ENCODE assay signal across 23 cellular contexts in genomic region chr4:185285632-185286393, GRCh38.
A peak's percentile ranks its signal among the peaks of the same experiment; 100 is the strongest.
DNase-seq lines count a peak whose midpoint lies in the region; ATAC-seq, FAIRE-seq and TF ChIP-seq lines count a peak whose summit lies in the region.
"Had no signal": no experiment of that assay in that cellular context is flagged by ENCODE, and none has a peak within 500 bp of the region (broad histone marks: within the 10 kb centered on the region; RNA-seq: fewer than 3 reads in every experiment).

No MANE protein-coding gene starts in this region.

- no peak overlapping the region for H3K18ac ChIP-seq in H9 (ENCODE audit: insufficient read length, low read depth, low read length)

- H3K4me1 Mint-ChIP-seq in H9 (peaks cover 10 to 14% of the 10 kb centered on the region in 2 experiments), chondrocyte (ENCODE audit: low read depth) (peaks cover 71% of the 10 kb centered on the region)
- peaks cover 9% of the 10 kb centered on the region for H3K4me1 Mint-ChIP-seq in stimulated activated memory B cell treated with anti-CD40 and anti-IgM and Interleukin-4, amounts not matched to agents 10 μg/mL and 1 μg/mL and 100 μg/mL, for 72 hours

- H2BK20ac ChIP-seq in H9 (ENCODE audit: low read depth, low read length, poor library complexity, severe bottlenecking) = no peak overlapping the region

- TF ChIP-seq CTCF in H9 (conservative IDR thresholded peaks at IDR 0.05) = no peak
- no peak for TF ChIP-seq CTCF in chondrocyte (IDR thresholded peaks at IDR 0.05)

- H2AFZ ChIP-seq in H9 (ENCODE audit: low read length) = no peak overlapping the region

- H3K14ac ChIP-seq in H9 (ENCODE audit: insufficient read depth, low read length) = no peak overlapping the region

- no peak overlapping the region for H3K56ac ChIP-seq in H9 (ENCODE audit: insufficient read length, low read depth, low read length)

- H3K4ac ChIP-seq in H9 (ENCODE audit: low read depth, low read length) = no peak overlapping the region

- H4K91ac ChIP-seq in H9 (ENCODE audit: insufficient read length, low read depth, low read length) = no peak overlapping the region

- H3K23ac ChIP-seq in H9 (ENCODE audit: insufficient read length, low read depth, low read length) = no peak overlapping the region

- H4K5ac ChIP-seq in H9 (ENCODE audit: insufficient read length, low read depth, low read length) = no peak overlapping the region

- no peak overlapping the region for H2BK5ac ChIP-seq in H9 (ENCODE audit: insufficient read length, low read length)

- TF ChIP-seq POLR2A in GM12892 (IDR thresholded peaks at IDR 0.05; ENCODE audit: low read depth, low read length) = no peak
- no peak for TF ChIP-seq POLR2A in GM18505 (IDR thresholded peaks at IDR 0.05; ENCODE audit: borderline replicate concordance, extremely low read depth, insufficient read depth, insufficient read length)

- H3K27ac Mint-ChIP-seq in H9 (peak overlapping the region in 2 of 3 experiments; percentile 19 to 90; a peak in 2 of 7 replicates), chondrocyte (ENCODE audit: unreplicated experiment) (peak overlapping the region; percentile 95)
- H3K27ac Mint-ChIP-seq in stimulated activated memory B cell treated with anti-CD40 and anti-IgM and Interleukin-4, amounts not matched to agents 10 μg/mL and 1 μg/mL and 100 μg/mL, for 72 hours = peak overlapping the region; percentile 59

- H3K4me3 Mint-ChIP-seq in H9 (no peak overlapping the region), chondrocyte (ENCODE audit: unreplicated experiment) (no peak overlapping the region)
- H3K4me3 Mint-ChIP-seq in stimulated activated memory B cell treated with anti-CD40 and anti-IgM and Interleukin-4, amounts not matched to agents 10 μg/mL and 1 μg/mL and 100 μg/mL, for 72 hours = no peak overlapping the region
- H3K4me3 Mint-ChIP-seq: CD4-positive, alpha-beta memory T cell had no signal

- no peak overlapping the region for H4K8ac ChIP-seq in H9 (replicated peaks; ENCODE audit: insufficient read length, low read depth, low read length)

- no CpG with 5 or more reads among the region's 6 CpGs for WGBS in H9 (ENCODE audit: extremely low coverage, insufficient read length, low lambda C conversion rate)

- H3K4me2 ChIP-seq in H9 (ENCODE audit: insufficient read depth, insufficient read length, low read length) = no peak overlapping the region

- H3K79me2 ChIP-seq in H9 (ENCODE audit: insufficient read depth, low read length) = no peaks in the 10 kb centered on the region

- H3K9me3 Mint-ChIP-seq in H9 (no peaks in the 10 kb centered on the region), chondrocyte (ENCODE audit: low read depth) (no peaks in the 10 kb centered on the region)
- no peaks in the 10 kb centered on the region for H3K9me3 Mint-ChIP-seq in stimulated activated memory B cell treated with anti-CD40 and anti-IgM and Interleukin-4, amounts not matched to agents 10 μg/mL and 1 μg/mL and 100 μg/mL, for 72 hours
- H3K9me3 Mint-ChIP-seq: CD4-positive, alpha-beta memory T cell had no signal

- H3K23me2 ChIP-seq in H9 (ENCODE audit: insufficient read length, low read depth, low read length, poor library complexity, severe bottlenecking) = no peaks in the 10 kb centered on the region

- H3K27me3 Mint-ChIP-seq in H9 (ENCODE audit: low read depth) = no peaks in the 10 kb centered on the region
- H3K27me3 Mint-ChIP-seq in chondrocyte (ENCODE audit: low read depth) = no peaks in the 10 kb centered on the region
- no peaks in the 10 kb centered on the region for H3K27me3 Mint-ChIP-seq in stimulated activated memory B cell treated with anti-CD40 and anti-IgM and Interleukin-4, amounts not matched to agents 10 μg/mL and 1 μg/mL and 100 μg/mL, for 72 hours
- H3K27me3 Mint-ChIP-seq: CD4-positive, alpha-beta memory T cell had no signal

- H3K36me3 Mint-ChIP-seq in H9 (ENCODE audit: insufficient read depth in 1 of 3, low read depth in 3 of 3) (peaks cover 0 to 11% (median 11%) of the 10 kb centered on the region in 3 experiments; a peak in 5 of 7 replicates), chondrocyte (ENCODE audit: low read depth) (peaks cover 21% of the 10 kb centered on the region)
- peaks cover 43% of the 10 kb centered on the region for H3K36me3 Mint-ChIP-seq in stimulated activated memory B cell treated with anti-CD40 and anti-IgM and Interleukin-4, amounts not matched to agents 10 μg/mL and 1 μg/mL and 100 μg/mL, for 72 hours

- no peaks in the 10 kb centered on the region for H4K20me1 ChIP-seq in H9 (ENCODE audit: control insufficient read depth, insufficient read depth, insufficient read length)

- ATAC-seq in stimulated activated memory B cell treated with anti-CD40 and anti-IgM and Interleukin-4, amounts not matched to agents 10 μg/mL and 1 μg/mL and 100 μg/mL, for 72 hours = no peak
- no peak for ATAC-seq in GM18505 (IDR thresholded peaks at IDR 0.05; ENCODE audit: unreplicated experiment)
- ATAC-seq: K562, PC-3 had no signal

- H2BK120ac ChIP-seq in H9 (ENCODE audit: low read depth, low read length, poor library complexity, severe bottlenecking) = no peak overlapping the region

- DNase-seq in GM12892 (ENCODE audit: insufficient read length) = no peak
- no peak for DNase-seq in H9
- DNase-seq in chondrocyte (ENCODE audit: low spot score) = no peak
- DNase-seq in HTR-8/SVneo (ENCODE audit: insufficient read length, low spot score) = no peak
- no peak for DNase-seq in cortex of kidney (lab: John Stamatoyannopoulos, UW)
- DNase-seq: C1 segment of cervical spinal cord; CD4-positive, alpha-beta memory T cell; COR-L47; H7; Kasumi-1; NCI-H1092 treated with DMSO at 0.1 percent for 48 hours; NCI-H1436 treated with DMSO at 0.1 percent for 48 hours; NCI-H187 treated with DMSO at 0.1 percent for 48 hours; NCI-H446; NCI-H524 treated with DMSO at 0.1 percent for 48 hours; NCI-H774; PC-3 had no signal

- H3K27ac ChIP-seq in H9 (ENCODE audit: insufficient read length, low read depth, low read length) = no peak overlapping the region
- H3K27ac ChIP-seq: SJSA1 had no signal

- no peak overlapping the region for H2AK5ac ChIP-seq in H9 (ENCODE audit: insufficient read length, low read length)

- no peaks in the 10 kb centered on the region for H3K27me3 ChIP-seq in H9 (ENCODE audit: insufficient read depth, low read length)
- H3K27me3 ChIP-seq: SJSA1 had no signal

- no peak overlapping the region for H3T11ph ChIP-seq in H9 (ENCODE audit: low read length)

- H3K4me1 ChIP-seq in H9 (ENCODE audit: insufficient read depth, low read length) = 0 out of 2 replicates have a peak, but pooled peaks cover 2% of the 10 kb centered on the region

- FAIRE-seq in GM12892 (lab: Jason Lieb, UNC) = peak; percentile 66
- no peak for FAIRE-seq in HTR-8/SVneo (lab: Jason Lieb, UNC)
- FAIRE-seq: G401.6, GM19239, K562 had no signal

- no peak overlapping the region for H2BK15ac ChIP-seq in H9 (ENCODE audit: low read depth, low read length)

- no peaks in the 10 kb centered on the region for H3K79me1 ChIP-seq in H9 (ENCODE audit: insufficient read depth, low read depth, low read length, poor library complexity, severe bottlenecking)

- no peaks in the 10 kb centered on the region for H3K9me3 ChIP-seq in H9 (ENCODE audit: control insufficient read depth, low read depth, low read length)
- H3K9me3 ChIP-seq: SJSA1 had no signal

- H3K9ac ChIP-seq in H9 (ENCODE audit: extremely low read depth, insufficient read length, low read length) = no peak overlapping the region

- H2BK12ac ChIP-seq in H9 (ENCODE audit: insufficient read length, low read depth, low read length) = no peak overlapping the region
